In genomic region chr2:63055510-63056308, GRCh38 we compare ENCODE assay signal across 9 cellular contexts. TPM values are rescaled to one million over a fixed set of nuclear protein-coding genes. Genes with fewer than 3 reads are reported as not detected.
DNase-seq lines count a peak whose midpoint lies in the region; ATAC-seq lines count a peak whose summit lies in the region.
"Had no signal": no experiment of that assay in that cellular context is flagged by ENCODE, and none has a peak within 500 bp of the region (broad histone marks: within the 10 kb centered on the region; RNA-seq: fewer than 3 reads in every experiment).

No MANE protein-coding gene starts in this region.

- no peak overlapping the region for H2BK5ac ChIP-seq in mesenchymal stem cell (ENCODE audit: low read depth, low read length, poor library complexity, severe bottlenecking)

- H3K27ac Mint-ChIP-seq in activated T-cell treated with anti-CD3 and anti-CD28 coated beads, Interleukin-2, amount 50 U/mL, for 24 hours: no peak overlapping the region

- H3K4ac ChIP-seq in mesenchymal stem cell (ENCODE audit: low read depth in 1 of 2, low read length in 2 of 2): no peak overlapping the region

- H3K27me3 ChIP-seq in adipocyte (replicated peaks; ENCODE audit: control insufficient read depth, insufficient read depth, low read length) (peaks cover 64% of the 10 kb centered on the region), mesenchymal stem cell (ENCODE audit: control insufficient read depth in 1 of 2, insufficient read depth in 1 of 2, low read length in 2 of 2) (peaks cover 96 to 97% of the 10 kb centered on the region in 2 experiments), subcutaneous abdominal adipose tissue (ENCODE audit: control insufficient read depth in 5 of 5, insufficient read depth in 4 of 5, low read length in 5 of 5) (peaks cover 60 to 90% (median 85%) of the 10 kb centered on the region in 5 donors)

- peak; percentile 37 for DNase-seq in activated T-cell treated with anti-CD3 and anti-CD28 coated beads, Interleukin-2, amount 50 U/mL, for 24 hours
- DNase-seq in activated T-cell treated with anti-CD3 and anti-CD28 coated beads, Interleukin-2, amount 50 U/mL, for 1 hour: no peak
- DNase-seq in adipocyte (ENCODE audit: low read depth): peak; percentile 36
- DNase-seq in mesenchymal stem cell: peak; percentile 27
- no peak for DNase-seq in NCI-H2196 (lab: John Stamatoyannopoulos, UW; ENCODE audit: unreplicated experiment)
- DNase-seq in NCI-H2227 (lab: John Stamatoyannopoulos, UW; ENCODE audit: unreplicated experiment): no peak
- DNase-seq: C1 segment of cervical spinal cord had no signal

- H2BK15ac ChIP-seq in mesenchymal stem cell (ENCODE audit: low read depth, poor library complexity, severe bottlenecking): no peak overlapping the region

- H3K27ac ChIP-seq in mesenchymal stem cell (ENCODE audit: low read length, poor library complexity, severe bottlenecking) (no peak overlapping the region), subcutaneous abdominal adipose tissue (ENCODE audit: low read depth, low read length) (no peak overlapping the region)

- WGBS in mesenchymal stem cell: 5% methylated on average over 59 of the region's 59 CpGs

- no peak overlapping the region for H2AK5ac ChIP-seq in mesenchymal stem cell (ENCODE audit: low read length, severe bottlenecking)

- H3K4me1 ChIP-seq in adipocyte (ENCODE audit: control insufficient read depth, insufficient read depth, low read length): peaks cover 32% of the 10 kb centered on the region
- H3K4me1 ChIP-seq in mesenchymal stem cell (ENCODE audit: control insufficient read depth, insufficient read depth, low read depth, low read length): peaks cover 38% of the 10 kb centered on the region
- peaks cover 4 to 79% (median 57%) of the 10 kb centered on the region in 5 donors for H3K4me1 ChIP-seq in subcutaneous abdominal adipose tissue (ENCODE audit: control insufficient read depth in 5 of 5, insufficient read depth in 5 of 5, low read length in 5 of 5)

- H3K9me3 Mint-ChIP-seq in activated T-cell treated with anti-CD3 and anti-CD28 coated beads, Interleukin-2, amount 50 U/mL, for 24 hours: peaks cover 1% of the 10 kb centered on the region

- H3K23ac ChIP-seq in mesenchymal stem cell (ENCODE audit: low read length in 2 of 2): peak overlapping the region in 1 of 2 experiments; percentile 68

- H4K8ac ChIP-seq in mesenchymal stem cell (ENCODE audit: low read length): peak overlapping the region; percentile 9

- no peaks in the 10 kb centered on the region for H3K79me1 ChIP-seq in mesenchymal stem cell (replicated peaks; ENCODE audit: low read length, poor library complexity, severe bottlenecking)

- H3K27me3 Mint-ChIP-seq in activated T-cell treated with anti-CD3 and anti-CD28 coated beads, Interleukin-2, amount 50 U/mL, for 24 hours: peaks cover 90% of the 10 kb centered on the region

- no peak overlapping the region for H4K91ac ChIP-seq in mesenchymal stem cell (ENCODE audit: low read length)

- H3K4me2 ChIP-seq in mesenchymal stem cell (ENCODE audit: low read length, poor library complexity, severe bottlenecking): peak overlapping the region; percentile 31

- H3K36me3 Mint-ChIP-seq in activated T-cell treated with anti-CD3 and anti-CD28 coated beads, Interleukin-2, amount 50 U/mL, for 24 hours (ENCODE audit: low read depth): no peaks in the 10 kb centered on the region

- no peak overlapping the region for H3K18ac ChIP-seq in mesenchymal stem cell (ENCODE audit: low read depth in 1 of 2, low read length in 2 of 2)

- no peak overlapping the region for H3K14ac ChIP-seq in mesenchymal stem cell (ENCODE audit: low read length in 2 of 2)

- H3K4me3 ChIP-seq in adipocyte (ENCODE audit: low read length) (peak overlapping the region; percentile 66), mesenchymal stem cell (ENCODE audit: insufficient read depth in 1 of 2, low read depth in 1 of 2, low read length in 2 of 2) (peak overlapping the region; percentile 11 to 58), subcutaneous abdominal adipose tissue (ENCODE audit: low read depth in 1 of 5, low read length in 5 of 5) (peak overlapping the region in 4 of 5 donors; percentile 22 to 52 (median 45))

- peak overlapping the region; percentile 34 for H3K4me3 Mint-ChIP-seq in activated T-cell treated with anti-CD3 and anti-CD28 coated beads, Interleukin-2, amount 50 U/mL, for 24 hours

- H2BK120ac ChIP-seq in mesenchymal stem cell (ENCODE audit: low read depth, low read length): no peak overlapping the region

- H3K36me3 ChIP-seq in adipocyte (ENCODE audit: control insufficient read depth, insufficient read depth, low read length, severe bottlenecking) (no peaks in the 10 kb centered on the region), mesenchymal stem cell (ENCODE audit: control insufficient read depth in 1 of 2, insufficient read depth in 2 of 2, low read depth in 1 of 2, low read length in 2 of 2) (peaks cover 0 to 2% of the 10 kb centered on the region in 2 experiments), subcutaneous abdominal adipose tissue (ENCODE audit: control insufficient read depth in 5 of 5, insufficient read depth in 5 of 5, low read length in 5 of 5) (no peaks in the 10 kb centered on the region)

- H3K9ac ChIP-seq in adipocyte (ENCODE audit: low read length) (no peak overlapping the region), mesenchymal stem cell (ENCODE audit: low read length) (no peak overlapping the region), subcutaneous abdominal adipose tissue (ENCODE audit: low read length in 5 of 5) (no peak overlapping the region)

- ATAC-seq in HG03571 (IDR thresholded peaks at IDR 0.05; ENCODE audit: unreplicated experiment): no peak

- peaks cover 72% of the 10 kb centered on the region for H3K4me1 Mint-ChIP-seq in activated T-cell treated with anti-CD3 and anti-CD28 coated beads, Interleukin-2, amount 50 U/mL, for 24 hours (ENCODE audit: low read depth)

- H3K9me3 ChIP-seq in adipocyte (ENCODE audit: control insufficient read depth, low read length) (peaks cover 2% of the 10 kb centered on the region), mesenchymal stem cell (ENCODE audit: control insufficient read depth, low read length) (no peaks in the 10 kb centered on the region), subcutaneous abdominal adipose tissue (ENCODE audit: control insufficient read depth in 5 of 5, low read length in 5 of 5) (peaks cover 0 to 6% (median 0%) of the 10 kb centered on the region in 5 donors)

- no peak overlapping the region for H2AFZ ChIP-seq in mesenchymal stem cell (ENCODE audit: low read depth, low read length)

- no peak overlapping the region for H2BK12ac ChIP-seq in mesenchymal stem cell (ENCODE audit: low read length in 2 of 2)

RNA-seq across cellular contexts. Expression of gene OTX1, which starts 5.1 kb away (rescaled TPM):
- polyA plus RNA-seq in mesenchymal stem cell (2013, experiment 1 of 2): 0.01 TPM
- polyA plus RNA-seq in mesenchymal stem cell (2013, experiment 2 of 2): not detected

Comparison
In these comparisons a context has a peak if more than half of its experiments do, and no peak if none do; other contexts are left out.
1. DNase-seq: peak in activated T-cell treated with anti-CD3 and anti-CD28 coated beads, Interleukin-2, amount 50 U/mL, for 24 hours (single experiment), adipocyte (single experiment) and mesenchymal stem cell (single experiment); none in activated T-cell treated with anti-CD3 and anti-CD28 coated beads, Interleukin-2, amount 50 U/mL, for 1 hour (single experiment), NCI-H2196 (single experiment) and NCI-H2227 (single experiment).
2. Peak in every context shown above with its lines, with median percentiles within 50 percentile points of each other: H3K4me3 ChIP-seq.